In genomic region chr14:97010491-97011160, GRCh38 we compare ENCODE assay signal across 21 cellular contexts.
DNase-seq lines count a peak whose midpoint lies in the region; ATAC-seq and TF ChIP-seq lines count a peak whose summit lies in the region.
"Had no signal": no experiment of that assay in that cellular context is flagged by ENCODE, and none has a peak within 500 bp of the region (broad histone marks: within the 10 kb centered on the region; RNA-seq: fewer than 3 reads in every experiment).

No MANE protein-coding gene starts in this region.

- intact Hi-C loops in A673 (cut with micrococcal nuclease; ENCODE audit: unreplicated experiment): no loop called here

- peak; percentile 12 for DNase-seq in A673 (ENCODE audit: low spot score)
- DNase-seq in GM06990 (ENCODE audit: extremely low read depth, insufficient read length): no peak
- peak; percentile 15 for DNase-seq in NAMALWA (ENCODE audit: low spot score)
- DNase-seq in glutamatergic neuron: no peak
- DNase-seq in naive thymus-derived CD8-positive, alpha-beta T cell: no peak
- DNase-seq in germinal center (ENCODE audit: low spot score): no peak
- DNase-seq in dedifferentiated amniotic fluid mesenchymal stem cell (ENCODE audit: extremely low spot score): no peak
- DNase-seq: activated CD8-positive, alpha-beta memory T cell treated with anti-CD3 and anti-CD28 coated beads, Interleukin-2, amount 10 ng/mL, durations not matched to agents 7 days and 5 days; brain microvascular endothelial cell; CD8-positive, alpha-beta memory T cell; cortex of kidney; HCEC 1CT; NCI-H1092 had no signal

- no peak overlapping the region for H3K4me3 Mint-ChIP-seq in glutamatergic neuron (ENCODE audit: unreplicated experiment)
- no peak overlapping the region for H3K4me3 Mint-ChIP-seq in naive thymus-derived CD8-positive, alpha-beta T cell
- H3K4me3 Mint-ChIP-seq: activated CD8-positive, alpha-beta memory T cell treated with anti-CD3 and anti-CD28 coated beads, Interleukin-2, amount 10 ng/mL, durations not matched to agents 7 days and 5 days; stimulated activated memory B cell treated with anti-CD40 and anti-IgM and Interleukin-4, amounts not matched to agents 10 μg/mL and 1 μg/mL and 100 μg/mL, for 72 hours; T-helper 2 cell treated with Interferon-gamma antibody and Interleukin-4, amounts not matched to agents 5 μg/mL and 100 μg/mL, for 36 hours had no signal

- BruUV-seq in A673 (replicated peaks; lab: Mats Ljungman, UMichigan): no TSS peak

- H3K27me3 Mint-ChIP-seq in glutamatergic neuron (ENCODE audit: unreplicated experiment): no peaks in the 10 kb centered on the region
- peaks cover 0 to 3% (median 2%) of the 10 kb centered on the region in 5 donors for H3K27me3 Mint-ChIP-seq in naive thymus-derived CD8-positive, alpha-beta T cell
- H3K27me3 Mint-ChIP-seq: activated CD8-positive, alpha-beta memory T cell treated with anti-CD3 and anti-CD28 coated beads, Interleukin-2, amount 10 ng/mL, durations not matched to agents 7 days and 5 days had no signal

- POLR2A ChIA-PET in A673 (lab: Charles Lee; ENCODE audit: low non-redundant PET): no interaction called here
- POLR2A ChIA-PET in naive thymus-derived CD8-positive, alpha-beta T cell (lab: Charles Lee): no interaction called here

- no peak overlapping the region for H3K27ac ChIP-seq in A673 (ENCODE audit: low read depth, low read length, poor library complexity, severe bottlenecking)
- H3K27ac ChIP-seq: brain microvascular endothelial cell, SJSA1, thoracic aorta had no signal

- H3K36me3 Mint-ChIP-seq in glutamatergic neuron (ENCODE audit: unreplicated experiment): peaks cover 7% of the 10 kb centered on the region
- H3K36me3 Mint-ChIP-seq in naive thymus-derived CD8-positive, alpha-beta T cell: peaks cover 0 to 3% (median 0%) of the 10 kb centered on the region in 3 donors
- H3K36me3 Mint-ChIP-seq: activated CD8-positive, alpha-beta memory T cell treated with anti-CD3 and anti-CD28 coated beads, Interleukin-2, amount 10 ng/mL, durations not matched to agents 7 days and 5 days; CD8-positive, alpha-beta memory T cell; stimulated activated memory B cell treated with anti-CD40 and anti-IgM and Interleukin-4, amounts not matched to agents 10 μg/mL and 1 μg/mL and 100 μg/mL, for 72 hours had no signal

- H3K36me3 ChIP-seq in A673 (ENCODE audit: insufficient read depth, low read length, poor library complexity, severe bottlenecking): no peaks in the 10 kb centered on the region
- H3K36me3 ChIP-seq in GM06990 (ENCODE audit: control insufficient read depth, insufficient read depth, low read length): no peaks in the 10 kb centered on the region
- H3K36me3 ChIP-seq: brain microvascular endothelial cell, SJSA1, thoracic aorta had no signal

- CTCF ChIA-PET in A673 (lab: Charles Lee): no interaction called here

- no peaks in the 10 kb centered on the region for H3K4me1 ChIP-seq in A673 (ENCODE audit: insufficient read depth, low read length, poor library complexity, severe bottlenecking)
- H3K4me1 ChIP-seq: SJSA1 had no signal

- H3K27me3 ChIP-seq in A673 (replicated peaks; ENCODE audit: insufficient read depth, low read depth, low read length, poor library complexity) (no peaks in the 10 kb centered on the region), GM06990 (replicated peaks; ENCODE audit: control insufficient read depth, insufficient read depth, low read length) (no peaks in the 10 kb centered on the region)
- H3K27me3 ChIP-seq: brain microvascular endothelial cell, SJSA1 had no signal

- H3K9me3 ChIP-seq in A673 (ENCODE audit: low read depth, low read length, poor library complexity, severe bottlenecking): no peaks in the 10 kb centered on the region
- H3K9me3 ChIP-seq: SJSA1, thoracic aorta had no signal

- no peak for ATAC-seq in naive thymus-derived CD8-positive, alpha-beta T cell
- ATAC-seq in GM19467 (IDR thresholded peaks at IDR 0.05; ENCODE audit: unreplicated experiment): no peak
- ATAC-seq: activated CD4-positive, CD25-positive, alpha-beta regulatory T cell treated with anti-CD3 and anti-CD28 coated beads, Interleukin-2, amount 50 U/mL, for 24 hours; activated CD8-positive, alpha-beta memory T cell treated with anti-CD3 and anti-CD28 coated beads, Interleukin-2, amount 10 ng/mL, durations not matched to agents 7 days and 5 days; sciatic nerve; stimulated activated memory B cell treated with anti-CD40 and anti-IgM and Interleukin-4, amounts not matched to agents 10 μg/mL and 1 μg/mL and 100 μg/mL, for 72 hours had no signal

- H3K4me1 Mint-ChIP-seq in glutamatergic neuron (ENCODE audit: low read depth, unreplicated experiment): peaks cover 4% of the 10 kb centered on the region
- H3K4me1 Mint-ChIP-seq in naive thymus-derived CD8-positive, alpha-beta T cell: peaks cover 0 to 9% (median 6%) of the 10 kb centered on the region in 4 donors
- H3K4me1 Mint-ChIP-seq: activated CD8-positive, alpha-beta memory T cell treated with anti-CD3 and anti-CD28 coated beads, Interleukin-2, amount 10 ng/mL, durations not matched to agents 7 days and 5 days; stimulated activated memory B cell treated with anti-CD40 and anti-IgM and Interleukin-4, amounts not matched to agents 10 μg/mL and 1 μg/mL and 100 μg/mL, for 72 hours had no signal

- no peak overlapping the region for H3K27ac Mint-ChIP-seq in glutamatergic neuron (ENCODE audit: unreplicated experiment)
- H3K27ac Mint-ChIP-seq in naive thymus-derived CD8-positive, alpha-beta T cell: peak overlapping the region in 2 of 10 donors; percentile 6 to 44
- H3K27ac Mint-ChIP-seq: activated CD8-positive, alpha-beta memory T cell treated with anti-CD3 and anti-CD28 coated beads, Interleukin-2, amount 10 ng/mL, durations not matched to agents 7 days and 5 days; stimulated activated memory B cell treated with anti-CD40 and anti-IgM and Interleukin-4, amounts not matched to agents 10 μg/mL and 1 μg/mL and 100 μg/mL, for 72 hours; T-helper 2 cell treated with Interferon-gamma antibody and Interleukin-4, amounts not matched to agents 5 μg/mL and 100 μg/mL, for 36 hours had no signal

- peak; percentile 37 for TF ChIP-seq CTCF in A673 (conservative IDR thresholded peaks at IDR 0.05; ENCODE audit: low read depth, low read length)
- TF ChIP-seq CTCF in GM06990 (IDR thresholded peaks at IDR 0.05; ENCODE audit: insufficient read depth, low read length, poor library complexity, severe bottlenecking): peak; percentile 40
- TF ChIP-seq CTCF in glutamatergic neuron (IDR thresholded peaks at IDR 0.05; ENCODE audit: partially characterized antibody, unreplicated experiment): peak; percentile 19

- peaks cover 12% of the 10 kb centered on the region for H3K9me3 Mint-ChIP-seq in glutamatergic neuron (ENCODE audit: unreplicated experiment)
- peaks cover 0 to 5% (median 0%) of the 10 kb centered on the region in 9 donors for H3K9me3 Mint-ChIP-seq in naive thymus-derived CD8-positive, alpha-beta T cell
- H3K9me3 Mint-ChIP-seq: T-helper 2 cell treated with Interferon-gamma antibody and Interleukin-4, amounts not matched to agents 5 μg/mL and 100 μg/mL, for 36 hours had no signal

- H3K4me3 ChIP-seq in A673 (ENCODE audit: low read depth, low read length, poor library complexity, severe bottlenecking) (no peak overlapping the region), GM06990 (replicated peaks; ENCODE audit: low read depth, low read length) (no peak overlapping the region)
- H3K4me3 ChIP-seq: lung, SJSA1, thoracic aorta had no signal

Comparison
In these comparisons a context has a peak if more than half of its experiments do, and no peak if none do; other contexts are left out.
1. DNase-seq: peak in A673 (single experiment) and NAMALWA (single experiment); none in GM06990 (single experiment), glutamatergic neuron (single experiment), naive thymus-derived CD8-positive, alpha-beta T cell (0 of 10), germinal center (single experiment) and dedifferentiated amniotic fluid mesenchymal stem cell (single experiment).
2. Peak in every context shown above with its lines, with median percentiles within 50 percentile points of each other: CTCF ChIP-seq.